17 cellular contexts compared by ENCODE assay signal in genomic region chr20:47230811-47231256, GRCh38.
DNase-seq lines count a peak whose midpoint lies in the region; ATAC-seq, FAIRE-seq and TF ChIP-seq lines count a peak whose summit lies in the region.
"Had no signal": no experiment of that assay in that cellular context is flagged by ENCODE, and none has a peak within 500 bp of the region (broad histone marks: within the 10 kb centered on the region; RNA-seq: fewer than 3 reads in every experiment).

No MANE protein-coding gene starts in this region.

- no peak for FAIRE-seq in frontal cortex (lab: Jason Lieb, UNC)
- FAIRE-seq: RCC 7860 had no signal

- H3K4me1 Mint-ChIP-seq in CD8-positive, alpha-beta T cell (ENCODE audit: low read depth): no peaks in the 10 kb centered on the region

- no peak overlapping the region for H3K4me3 Mint-ChIP-seq in CD8-positive, alpha-beta T cell
- H3K4me3 Mint-ChIP-seq: activated CD8-positive, alpha-beta T cell treated with anti-CD3 and anti-CD28 coated beads for 36 hours; neural progenitor cell had no signal

- H3K4me1 ChIP-seq in CD8-positive, alpha-beta T cell (ENCODE audit: insufficient read depth, low read length): no peaks in the 10 kb centered on the region
- H3K4me1 ChIP-seq in ascending aorta (peaks cover 8 to 14% of the 10 kb centered on the region in 2 donors), mesendoderm (ENCODE audit: control insufficient read depth, low read depth, low read length) (no peaks in the 10 kb centered on the region), neuronal stem cell (ENCODE audit: control insufficient read depth in 2 of 2, insufficient read depth in 1 of 2, low read depth in 1 of 2, low read length in 2 of 2) (peaks cover 0 to 4% of the 10 kb centered on the region in 2 donors)

- no peak overlapping the region for H3K27ac ChIP-seq in CD8-positive, alpha-beta T cell (ENCODE audit: low read depth, low read length)
- H3K27ac ChIP-seq in ascending aorta (peak overlapping the region; percentile 17 to 72), mesendoderm (ENCODE audit: low read depth, low read length) (no peak overlapping the region), neuronal stem cell (replicated peaks; ENCODE audit: low read length) (no peak overlapping the region)

- no peaks in the 10 kb centered on the region for H3K9me3 ChIP-seq in CD8-positive, alpha-beta T cell (ENCODE audit: low read length)
- H3K9me3 ChIP-seq in ascending aorta (no peaks in the 10 kb centered on the region), neuronal stem cell (replicated peaks in 1 of 2; ENCODE audit: control insufficient read depth in 2 of 2, insufficient read depth in 1 of 2, low read depth in 1 of 2, low read length in 2 of 2) (no peaks in the 10 kb centered on the region)

- POLR2A ChIA-PET in CD8-positive, alpha-beta T cell (lab: Charles Lee): no interaction called here

- no peak overlapping the region for H3K18ac ChIP-seq in mesendoderm (ENCODE audit: low read length)
- H3K18ac ChIP-seq in neuronal stem cell (ENCODE audit: low read length): no peak overlapping the region

- H4K5ac ChIP-seq in mesendoderm (ENCODE audit: low read length): no peak overlapping the region

- no peak overlapping the region for H3K4ac ChIP-seq in mesendoderm (ENCODE audit: low read depth, low read length)
- H3K4ac ChIP-seq in neuronal stem cell (ENCODE audit: low read length): no peak overlapping the region

- H2BK15ac ChIP-seq in mesendoderm (replicated peaks; ENCODE audit: low read depth): no peak overlapping the region
- H2BK15ac ChIP-seq in neuronal stem cell (ENCODE audit: low read length): no peak overlapping the region

- CTCF ChIA-PET in CD8-positive, alpha-beta T cell (lab: Charles Lee): interaction anchor here (2.7 kb wide), 1 partner anchor 153 kb away, joined by 12 read pairs; no protein-coding TSS in a partner anchor

- H3K36me3 Mint-ChIP-seq in CD8-positive, alpha-beta T cell: peaks cover 78% of the 10 kb centered on the region

- no peak overlapping the region for H2BK5ac ChIP-seq in mesendoderm (ENCODE audit: low read length)
- H2BK5ac ChIP-seq in neuronal stem cell (ENCODE audit: low read length): no peak overlapping the region

- no peaks in the 10 kb centered on the region for H3K27me3 ChIP-seq in CD8-positive, alpha-beta T cell (ENCODE audit: insufficient read depth, low read length)
- H3K27me3 ChIP-seq in ascending aorta (no peaks in the 10 kb centered on the region), mesendoderm (ENCODE audit: insufficient read depth, low read length, poor library complexity) (no peaks in the 10 kb centered on the region), neuronal stem cell (ENCODE audit: control insufficient read depth in 3 of 3, insufficient read depth in 3 of 3, low read depth in 1 of 3, low read length in 3 of 3) (no peaks in the 10 kb centered on the region)
- H3K27me3 ChIP-seq: neural progenitor cell had no signal

- no peak for TF ChIP-seq CTCF in CD8-positive, alpha-beta T cell (IDR thresholded peaks at IDR 0.05)
- TF ChIP-seq CTCF in ascending aorta (IDR thresholded peaks at IDR 0.05): no peak

- no peak overlapping the region for H3K4me3 ChIP-seq in CD8-positive, alpha-beta T cell (ENCODE audit: low read depth, low read length)
- no peak overlapping the region for H3K4me3 ChIP-seq in ascending aorta
- no peak overlapping the region for H3K4me3 ChIP-seq in mesendoderm (ENCODE audit: low read length)
- H3K4me3 ChIP-seq in neuronal stem cell (ENCODE audit: low read length in 2 of 2): no peak overlapping the region
- H3K4me3 ChIP-seq: coronary artery, neural progenitor cell had no signal

- no peak for DNase-seq in CD8-positive, alpha-beta T cell
- peak; percentile 13 for DNase-seq in M059J (ENCODE audit: low read depth)
- no peak for DNase-seq in ascending aorta (ENCODE audit: low spot score in 2 of 2)
- DNase-seq in mesendoderm: peak; percentile 50
- no peak for DNase-seq in germinal center (ENCODE audit: low spot score)
- no peak for DNase-seq in frontal cortex (ENCODE audit: low spot score in 2 of 2)
- no peak for DNase-seq in neuronal stem cell (ENCODE audit: low spot score)
- no peak for DNase-seq in medulla oblongata (ENCODE audit: extremely low spot score)
- DNase-seq: activated CD8-positive, alpha-beta T cell treated with anti-CD3 and anti-CD28 coated beads for 36 hours; activated T-cell treated with anti-CD3 and anti-CD28 coated beads, Interleukin-2, amount 50 U/mL, for 48 hours; amygdala; NCI-H2107; NCI-H748 treated with DMSO at 0.1 percent for 48 hours; SW 1271 had no signal

- no peak for ATAC-seq in CD8-positive, alpha-beta T cell
- ATAC-seq: activated CD8-positive, alpha-beta T cell treated with anti-CD3 and anti-CD28 coated beads for 36 hours had no signal

- H2AFZ ChIP-seq in neuronal stem cell (ENCODE audit: low read length): no peak overlapping the region
- H2AFZ ChIP-seq: neural progenitor cell had no signal

- H2AK5ac ChIP-seq in mesendoderm (ENCODE audit: low read length): no peak overlapping the region
- no peak overlapping the region for H2AK5ac ChIP-seq in neuronal stem cell (ENCODE audit: low read depth, low read length)

- no peak overlapping the region for H4K91ac ChIP-seq in neuronal stem cell (ENCODE audit: low read depth, low read length, poor library complexity)

- H4K8ac ChIP-seq in mesendoderm (ENCODE audit: low read depth, low read length) (no peak overlapping the region), neuronal stem cell (ENCODE audit: low read depth, low read length) (no peak overlapping the region)

- H3K27me3 Mint-ChIP-seq in CD8-positive, alpha-beta T cell (ENCODE audit: low read depth): no peaks in the 10 kb centered on the region
- H3K27me3 Mint-ChIP-seq: activated CD8-positive, alpha-beta T cell treated with anti-CD3 and anti-CD28 coated beads for 36 hours had no signal

- H2BK12ac ChIP-seq in neuronal stem cell (ENCODE audit: low read length): no peak overlapping the region

- WGBS in mesendoderm (ENCODE audit: extremely low coverage, insufficient coverage, low lambda C conversion rate): no CpG with 5 or more reads among the region's 8 CpGs
- WGBS in neuronal stem cell (ENCODE audit: extremely low coverage in 2 of 2, insufficient read length in 2 of 2, insufficient replicate concordance in 1 of 2), 2 donors: no CpG with 5 or more reads among the region's 8 CpGs

- H3K23ac ChIP-seq in mesendoderm (ENCODE audit: low read length): no peak overlapping the region
- H3K23ac ChIP-seq in neuronal stem cell (ENCODE audit: low read depth, low read length, poor library complexity): no peak overlapping the region

- no peak overlapping the region for H3K14ac ChIP-seq in neuronal stem cell (ENCODE audit: low read length)

- H3K79me2 ChIP-seq in mesendoderm (ENCODE audit: control insufficient read depth, insufficient read depth, low read length): no peaks in the 10 kb centered on the region

- H3K9ac ChIP-seq in mesendoderm (ENCODE audit: low read length): no peak overlapping the region
- H3K9ac ChIP-seq in neuronal stem cell (ENCODE audit: low read depth, low read length, poor library complexity): no peak overlapping the region
- H3K9ac ChIP-seq: neural progenitor cell had no signal

- peaks cover 2% of the 10 kb centered on the region for H3K79me1 ChIP-seq in mesendoderm (ENCODE audit: low read length)
- peaks cover 2% of the 10 kb centered on the region for H3K79me1 ChIP-seq in neuronal stem cell (ENCODE audit: low read depth, low read length)

- intact Hi-C loops in CD8-positive, alpha-beta T cell (cut with DNase I, micrococcal nuclease): no loop called here
- intact Hi-C loops in ascending aorta (cut with DNase I): no loop called here

- H3K56ac ChIP-seq in mesendoderm (ENCODE audit: low read length): no peak overlapping the region

- peak overlapping the region; percentile 30 for H3K27ac Mint-ChIP-seq in CD8-positive, alpha-beta T cell
- H3K27ac Mint-ChIP-seq: activated CD8-positive, alpha-beta T cell treated with anti-CD3 and anti-CD28 coated beads for 36 hours; neural progenitor cell had no signal

- H3K9me3 Mint-ChIP-seq in CD8-positive, alpha-beta T cell: no peaks in the 10 kb centered on the region
- H3K9me3 Mint-ChIP-seq: activated CD8-positive, alpha-beta T cell treated with anti-CD3 and anti-CD28 coated beads for 36 hours; neural progenitor cell had no signal

- H3K4me2 ChIP-seq in mesendoderm (ENCODE audit: low read length) (no peak overlapping the region), neuronal stem cell (ENCODE audit: insufficient read depth, low read length, poor library complexity, severe bottlenecking) (no peak overlapping the region)
- H3K4me2 ChIP-seq: neural progenitor cell had no signal

- H3K36me3 ChIP-seq in CD8-positive, alpha-beta T cell (ENCODE audit: insufficient read depth, low read length): peaks cover 38% of the 10 kb centered on the region
- H3K36me3 ChIP-seq in ascending aorta: peaks cover 31 to 67% of the 10 kb centered on the region in 2 donors
- H3K36me3 ChIP-seq in mesendoderm (ENCODE audit: control insufficient read depth, insufficient read depth, low read length): peaks cover 13% of the 10 kb centered on the region
- H3K36me3 ChIP-seq in neuronal stem cell (replicated peaks in 1 of 2; ENCODE audit: control insufficient read depth in 2 of 2, insufficient read depth in 2 of 2, low read length in 2 of 2): peaks cover 45 to 100% of the 10 kb centered on the region in 2 donors

- H2BK120ac ChIP-seq in mesendoderm (ENCODE audit: low read depth, low read length) (no peak overlapping the region), neuronal stem cell (ENCODE audit: low read depth, low read length) (no peak overlapping the region)

Comparison
In these comparisons a context has a peak if more than half of its experiments do, and no peak if none do; other contexts are left out.
1. DNase-seq: peak in M059J (single experiment) and mesendoderm (single experiment); none in CD8-positive, alpha-beta T cell (0 of 7), ascending aorta (0 of 2), germinal center (single experiment), frontal cortex (0 of 2), neuronal stem cell (single experiment) and medulla oblongata (single experiment).
2. H3K27ac ChIP-seq: peak in ascending aorta (2 of 2); none in CD8-positive, alpha-beta T cell (single experiment), mesendoderm (single experiment) and neuronal stem cell (single experiment).